8 cellular contexts compared by ENCODE assay signal in the genomic region with DNA sequence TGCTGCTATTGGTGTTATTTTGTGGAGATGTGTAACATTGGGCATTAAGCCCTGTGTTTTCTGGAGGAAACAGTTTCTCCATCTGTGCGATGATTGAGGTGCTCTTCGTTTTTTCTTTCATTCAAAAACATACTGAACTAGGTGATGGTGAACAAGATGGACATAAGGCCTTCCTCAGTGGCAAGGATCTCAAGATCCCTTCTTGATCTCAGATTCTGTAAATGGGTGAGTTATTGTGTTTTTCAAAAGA. TPM values are rescaled to one million over a fixed set of nuclear protein-coding genes. Genes with fewer than 3 reads are reported as not detected.
DNase-seq lines count a peak whose midpoint lies in the region; ATAC-seq and TF ChIP-seq lines count a peak whose summit lies in the region.

No MANE protein-coding gene starts in this region.

- no peak for TF ChIP-seq EP300 in suprapubic skin (IDR thresholded peaks at IDR 0.05)

- H3K9me3 ChIP-seq in iPS-15b (ENCODE audit: control insufficient read depth, insufficient read depth, low read length) (no peaks in the 10 kb centered on the region), suprapubic skin (no peaks in the 10 kb centered on the region), uterus (no peaks in the 10 kb centered on the region)

- H3K27me3 ChIP-seq in iPS-15b (ENCODE audit: control insufficient read depth, insufficient read depth, low read length) (peaks cover 10% of the 10 kb centered on the region), suprapubic skin (no peaks in the 10 kb centered on the region), uterus (no peaks in the 10 kb centered on the region)

- H3K36me3 ChIP-seq in iPS-15b (ENCODE audit: control insufficient read depth, insufficient read depth, low read length) (no peaks in the 10 kb centered on the region), suprapubic skin (no peaks in the 10 kb centered on the region), uterus (no peaks in the 10 kb centered on the region)

- H3K9me3 Mint-ChIP-seq in activated T-cell treated with anti-CD3 and anti-CD28 coated beads, Interleukin-2, amount 50 U/mL, for 4 hours = no peaks in the 10 kb centered on the region
- no peaks in the 10 kb centered on the region for H3K9me3 Mint-ChIP-seq in WTC11

- 67% methylated on average over 2 of the region's 2 CpGs for WGBS in suprapubic skin

- H3K4me3 ChIP-seq in iPS-15b (ENCODE audit: low read depth, low read length) (peak overlapping the region; percentile 92), suprapubic skin (peak overlapping the region; percentile 83), uterus (peak overlapping the region in 1 of 2 donors; percentile 63)

- no peak for ATAC-seq in activated T-cell treated with anti-CD3 and anti-CD28 coated beads, Interleukin-2, amount 50 U/mL, for 4 hours
- no peak for ATAC-seq in WTC11
- ATAC-seq in HG03521 (IDR thresholded peaks at IDR 0.05; ENCODE audit: unreplicated experiment) = no peak

- peak overlapping the region; percentile 77 for H3K4me3 Mint-ChIP-seq in activated T-cell treated with anti-CD3 and anti-CD28 coated beads, Interleukin-2, amount 50 U/mL, for 4 hours
- H3K4me3 Mint-ChIP-seq in WTC11 = peak overlapping the region; percentile 85

- H3K4me1 ChIP-seq in iPS-15b (ENCODE audit: control insufficient read depth, insufficient read depth, low read length) = peaks cover 3% of the 10 kb centered on the region
- H3K4me1 ChIP-seq in suprapubic skin = peaks cover 16% of the 10 kb centered on the region
- no peaks in the 10 kb centered on the region for H3K4me1 ChIP-seq in uterus

- TF ChIP-seq CTCF in WTC11 (IDR thresholded peaks at IDR 0.05) = no peak
- no peak for TF ChIP-seq CTCF in suprapubic skin (IDR thresholded peaks at IDR 0.05)
- no peak for TF ChIP-seq CTCF in uterus (IDR thresholded peaks at IDR 0.05)

- TF ChIP-seq POLR2A in suprapubic skin (IDR thresholded peaks at IDR 0.05) (no peak), uterus (IDR thresholded peaks at IDR 0.05) (no peak)

- H3K27ac ChIP-seq in suprapubic skin = peak overlapping the region; percentile 71
- peak overlapping the region in 1 of 2 donors; percentile 58 for H3K27ac ChIP-seq in uterus

- POLR2A ChIA-PET in WTC11 (lab: Charles Lee) = interaction anchor here (1.7 kb wide), 1 partner anchor 20 kb away, joined by 5 read pairs; no protein-coding TSS in a partner anchor

- H3K27ac Mint-ChIP-seq in WTC11 = no peak overlapping the region

- no peak overlapping the region for H3K9ac ChIP-seq in iPS-15b (ENCODE audit: low read depth, low read length)

- intact Hi-C loops in uterus (cut with DNase I; ENCODE audit: low total_unique reads) = no loop called here

- CTCF ChIA-PET in WTC11 (lab: Charles Lee) = interaction anchor here (2.0 kb wide), 1 partner anchor 92 kb away, joined by 10 read pairs; a partner anchor contains a TSS

- H3K4me1 Mint-ChIP-seq in activated T-cell treated with anti-CD3 and anti-CD28 coated beads, Interleukin-2, amount 50 U/mL, for 4 hours (ENCODE audit: low read depth) = peaks cover 10% of the 10 kb centered on the region
- peaks cover 13% of the 10 kb centered on the region for H3K4me1 Mint-ChIP-seq in WTC11

- no peak for DNase-seq in activated T-cell treated with anti-CD3 and anti-CD28 coated beads, Interleukin-2, amount 50 U/mL, for 4 hours
- no peak for DNase-seq in activated T-cell treated with anti-CD3 and anti-CD28 coated beads, Interleukin-2, amount 50 U/mL, for 48 hours
- DNase-seq in WTC11 (ENCODE audit: low spot score) (no peak), suprapubic skin (ENCODE audit: low spot score in 2 of 2) (no peak), uterus (no peak), NCI-H2029 treated with DMSO at 0.1 percent for 48 hours (lab: John Stamatoyannopoulos, UW) (no peak)

- peaks cover 5% of the 10 kb centered on the region for H3K27me3 Mint-ChIP-seq in activated T-cell treated with anti-CD3 and anti-CD28 coated beads, Interleukin-2, amount 50 U/mL, for 4 hours (ENCODE audit: low read depth)
- peaks cover 23% of the 10 kb centered on the region for H3K27me3 Mint-ChIP-seq in WTC11 (ENCODE audit: low read depth)

- no peaks in the 10 kb centered on the region for H3K36me3 Mint-ChIP-seq in activated T-cell treated with anti-CD3 and anti-CD28 coated beads, Interleukin-2, amount 50 U/mL, for 4 hours (ENCODE audit: insufficient read depth)
- no peaks in the 10 kb centered on the region for H3K36me3 Mint-ChIP-seq in WTC11

TF ChIP-seq in WTC11, 78 proteins besides CTCF, POLR2A, EP300 and RAD21:
- TF ChIP-seq SP1 (CRISPR knock-in tag; conservative IDR thresholded peaks at IDR 0.05) (no peak), CREB1 (CRISPR knock-in tag; IDR thresholded peaks at IDR 0.05) (no peak), ESRRA (CRISPR knock-in tag; IDR thresholded peaks at IDR 0.05; ENCODE audit: borderline replicate concordance) (no peak), EMX1 (CRISPR knock-in tag; IDR thresholded peaks at IDR 0.05) (no peak), ZNF219 (CRISPR knock-in tag; IDR thresholded peaks at IDR 0.05; ENCODE audit: borderline replicate concordance) (no peak), NR1H2 (CRISPR knock-in tag; IDR thresholded peaks at IDR 0.05) (no peak), TCF7 (CRISPR knock-in tag; IDR thresholded peaks at IDR 0.05; ENCODE audit: low read depth) (no peak), GTF2I (CRISPR knock-in tag; conservative IDR thresholded peaks at IDR 0.05) (no peak), FOXJ3 (CRISPR knock-in tag; IDR thresholded peaks at IDR 0.05; ENCODE audit: borderline replicate concordance) (no peak), TEAD4 (CRISPR knock-in tag; IDR thresholded peaks at IDR 0.05) (no peak), ZNF121 (CRISPR knock-in tag; IDR thresholded peaks at IDR 0.05) (no peak), NR3C1 (CRISPR knock-in tag; conservative IDR thresholded peaks at IDR 0.05; ENCODE audit: low read depth) (no peak), RORB (CRISPR knock-in tag; IDR thresholded peaks at IDR 0.05) (no peak), CREM (CRISPR knock-in tag; IDR thresholded peaks at IDR 0.05) (no peak)
- TF ChIP-seq, protein P1, sequence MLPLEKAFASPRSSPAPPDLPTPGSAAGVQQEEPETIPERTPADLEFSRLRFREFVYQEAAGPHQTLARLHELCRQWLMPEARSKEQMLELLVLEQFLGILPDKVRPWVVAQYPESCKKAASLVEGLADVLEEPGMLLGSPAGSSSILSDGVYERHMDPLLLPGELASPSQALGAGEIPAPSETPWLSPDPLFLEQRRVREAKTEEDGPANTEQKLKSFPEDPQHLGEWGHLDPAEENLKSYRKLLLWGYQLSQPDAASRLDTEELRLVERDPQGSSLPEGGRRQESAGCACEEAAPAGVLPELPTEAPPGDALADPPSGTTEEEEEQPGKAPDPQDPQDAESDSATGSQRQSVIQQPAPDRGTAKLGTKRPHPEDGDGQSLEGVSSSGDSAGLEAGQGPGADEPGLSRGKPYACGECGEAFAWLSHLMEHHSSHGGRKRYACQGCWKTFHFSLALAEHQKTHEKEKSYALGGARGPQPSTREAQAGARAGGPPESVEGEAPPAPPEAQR (CRISPR knock-in tag; IDR thresholded peaks at IDR 0.05) = no peak
- TF ChIP-seq, protein P2, sequence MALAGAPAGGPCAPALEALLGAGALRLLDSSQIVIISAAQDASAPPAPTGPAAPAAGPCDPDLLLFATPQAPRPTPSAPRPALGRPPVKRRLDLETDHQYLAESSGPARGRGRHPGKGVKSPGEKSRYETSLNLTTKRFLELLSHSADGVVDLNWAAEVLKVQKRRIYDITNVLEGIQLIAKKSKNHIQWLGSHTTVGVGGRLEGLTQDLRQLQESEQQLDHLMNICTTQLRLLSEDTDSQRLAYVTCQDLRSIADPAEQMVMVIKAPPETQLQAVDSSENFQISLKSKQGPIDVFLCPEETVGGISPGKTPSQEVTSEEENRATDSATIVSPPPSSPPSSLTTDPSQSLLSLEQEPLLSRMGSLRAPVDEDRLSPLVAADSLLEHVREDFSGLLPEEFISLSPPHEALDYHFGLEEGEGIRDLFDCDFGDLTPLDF (CRISPR knock-in tag; IDR thresholded peaks at IDR 0.05) = no peak
- TF ChIP-seq, protein P3, sequence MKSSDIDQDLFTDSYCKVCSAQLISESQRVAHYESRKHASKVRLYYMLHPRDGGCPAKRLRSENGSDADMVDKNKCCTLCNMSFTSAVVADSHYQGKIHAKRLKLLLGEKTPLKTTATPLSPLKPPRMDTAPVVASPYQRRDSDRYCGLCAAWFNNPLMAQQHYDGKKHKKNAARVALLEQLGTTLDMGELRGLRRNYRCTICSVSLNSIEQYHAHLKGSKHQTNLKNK (CRISPR knock-in tag; IDR thresholded peaks at IDR 0.05) = no peak

RNA-seq across cellular contexts. Expression of a gene that starts 0.8 kb away (rescaled TPM):
- total RNA-seq in activated T-cell treated with anti-CD3 and anti-CD28 coated beads, Interleukin-2, amount 50 U/mL, for 4 hours = 1 to 10 TPM in 2 of 3 donors, under 1 TPM in 1; 0.91 to 2.0 (median 1.4) TPM
- total RNA-seq in WTC11 (2021) (38.7 to 42.7 TPM (median 41.6 TPM) in 3 replicates), suprapubic skin (10 to 100 TPM in 1 of 4 donors, 1 to 10 TPM in 3; 2.9 to 13.8 (median 5.8) TPM), uterus (10 to 100 TPM in 2 of 4 donors, 1 to 10 TPM in 2; 6.7 to 16.2 (median 12.7) TPM)
